Comparison of ENCODE assay signal across 8 cellular contexts in the genomic region with DNA sequence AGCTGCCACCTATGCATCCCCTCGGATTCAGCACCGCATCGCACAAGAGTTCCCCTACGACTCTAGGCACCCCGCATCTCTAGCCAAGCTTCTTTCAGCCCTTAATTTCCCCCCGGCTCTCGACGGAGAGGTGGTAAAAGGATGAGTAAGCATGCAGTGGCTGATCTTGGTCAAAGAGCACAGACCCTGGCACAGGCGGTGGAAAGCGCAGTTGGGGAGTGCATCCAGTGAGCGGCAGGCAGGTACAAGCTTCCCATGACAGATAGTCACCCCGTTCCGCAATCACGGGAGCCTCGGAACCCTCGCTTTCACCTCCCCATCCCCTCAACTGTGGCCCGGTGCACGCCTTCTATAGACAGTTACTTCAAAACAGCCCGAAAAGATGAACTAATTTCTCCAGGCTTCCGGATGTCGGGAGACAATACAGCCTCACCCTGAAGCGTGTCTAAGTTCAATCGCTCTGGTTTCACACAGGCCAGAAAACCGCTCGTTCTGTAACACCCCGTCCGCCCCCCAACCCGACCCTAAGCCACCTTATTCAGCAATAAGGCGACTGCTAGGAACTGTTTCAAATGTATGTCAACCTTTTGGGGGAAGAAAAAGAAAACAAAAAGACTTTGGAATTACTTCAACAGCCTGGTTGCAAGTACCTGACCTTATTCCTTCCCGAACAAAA. TPM values are rescaled to one million over a fixed set of nuclear protein-coding genes. Genes with fewer than 3 reads are reported as not detected.
DNase-seq lines count a peak whose midpoint lies in the region; ATAC-seq and TF ChIP-seq lines count a peak whose summit lies in the region.

No MANE protein-coding gene starts in this region.

- H2AFZ ChIP-seq in fibroblast of lung (ENCODE audit: low read length), result no peak overlapping the region
- H2AFZ ChIP-seq in neural cell (ENCODE audit: low read depth, low read length), result peak overlapping the region; percentile 27

- TF ChIP-seq CTCF in fibroblast of lung (conservative IDR thresholded peaks at IDR 0.05 in 1 of 2, IDR thresholded peaks at IDR 0.05 in 1 of 2; ENCODE audit: low read depth in 1 of 2, low read length in 2 of 2) (no peak), neural cell (IDR thresholded peaks at IDR 0.05; ENCODE audit: poor library complexity, severe bottlenecking) (peak; percentile 47)

- no peaks in the 10 kb centered on the region for H3K4me1 ChIP-seq in fibroblast of lung (ENCODE audit: control insufficient read depth, extremely low read depth, insufficient read depth, low read length)
- peaks cover 27% of the 10 kb centered on the region for H3K4me1 ChIP-seq in stomach smooth muscle (ENCODE audit: control insufficient read depth, insufficient read depth, low read length)

- H3K4me3 Mint-ChIP-seq in activated T-cell treated with anti-CD3 and anti-CD28 coated beads, Interleukin-2, amount 50 U/mL, for 4 hours, result peak overlapping the region; percentile 90

- H3K9me3 Mint-ChIP-seq in activated T-cell treated with anti-CD3 and anti-CD28 coated beads, Interleukin-2, amount 50 U/mL, for 4 hours, result no peaks in the 10 kb centered on the region

- DNase-seq in NCI-H526 treated with DMSO at 0.1 percent for 48 hours (lab: John Stamatoyannopoulos, UW) (peak; percentile 37), fibroblast of lung (ENCODE audit: low read depth in 2 of 2) (peak; percentile 45 to 56)
- peak; percentile 55 for DNase-seq in activated T-cell treated with anti-CD3 and anti-CD28 coated beads, Interleukin-2, amount 50 U/mL, for 4 hours

- H3K36me3 Mint-ChIP-seq in activated T-cell treated with anti-CD3 and anti-CD28 coated beads, Interleukin-2, amount 50 U/mL, for 4 hours (ENCODE audit: insufficient read depth), result peaks cover 12% of the 10 kb centered on the region

- H3K4me2 ChIP-seq in fibroblast of lung (ENCODE audit: extremely low read depth, insufficient read depth, low read length) (peak overlapping the region; percentile 95), neural cell (ENCODE audit: low read length) (peak overlapping the region; percentile 77)

- H3K9ac ChIP-seq in fibroblast of lung (ENCODE audit: insufficient read depth, low read length) (peak overlapping the region; percentile 97), neural cell (ENCODE audit: low read length) (peak overlapping the region; percentile 85), stomach smooth muscle (ENCODE audit: low read length in 2 of 2) (peak overlapping the region; percentile 92 to 98)

- H3K4me3 ChIP-seq in GM08714 (ENCODE audit: low read length) (peak overlapping the region; percentile 93), fibroblast of lung (replicated peaks in 1 of 4; ENCODE audit: control extremely low read depth in 1 of 4, insufficient read depth in 1 of 4, low read depth in 3 of 4, low read length in 4 of 4) (peak overlapping the region; percentile 59 to 95 (median 78)), neural cell (ENCODE audit: low read length) (peak overlapping the region; percentile 82), stomach smooth muscle (ENCODE audit: low read length in 2 of 2) (peak overlapping the region; percentile 83 to 88)

- H4K20me1 ChIP-seq in fibroblast of lung (ENCODE audit: control insufficient read depth, extremely low read depth, insufficient read depth, low read length) (peaks cover 4% of the 10 kb centered on the region), neural cell (ENCODE audit: insufficient read depth) (no peaks in the 10 kb centered on the region)

- no peak for TF ChIP-seq EP300 in neural cell (conservative IDR thresholded peaks at IDR 0.05; ENCODE audit: poor library complexity, severe bottlenecking)

- H3K9me3 ChIP-seq in fibroblast of lung (ENCODE audit: control insufficient read depth, insufficient read depth, low read depth, low read length) (no peaks in the 10 kb centered on the region), neural cell (ENCODE audit: low read length) (no peaks in the 10 kb centered on the region), stomach smooth muscle (ENCODE audit: control insufficient read depth in 2 of 2, low read length in 2 of 2) (peaks cover 0 to 2% of the 10 kb centered on the region in 2 donors)

- H3K36me3 ChIP-seq in fibroblast of lung (ENCODE audit: control insufficient read depth, insufficient read depth, low read length) (no peaks in the 10 kb centered on the region), neural cell (ENCODE audit: insufficient read depth, low read length) (no peaks in the 10 kb centered on the region), stomach smooth muscle (ENCODE audit: control insufficient read depth in 2 of 2, insufficient read depth in 2 of 2, low read length in 2 of 2) (no peaks in the 10 kb centered on the region)

- peaks cover 52% of the 10 kb centered on the region for H3K4me1 Mint-ChIP-seq in activated T-cell treated with anti-CD3 and anti-CD28 coated beads, Interleukin-2, amount 50 U/mL, for 4 hours (ENCODE audit: low read depth)

- H3K79me2 ChIP-seq in fibroblast of lung (ENCODE audit: control insufficient read depth, insufficient read depth, low read length) (peaks cover 59% of the 10 kb centered on the region), neural cell (replicated peaks; ENCODE audit: insufficient read depth, low read length) (peaks cover 56% of the 10 kb centered on the region)

- no peaks in the 10 kb centered on the region for H3K27me3 Mint-ChIP-seq in activated T-cell treated with anti-CD3 and anti-CD28 coated beads, Interleukin-2, amount 50 U/mL, for 4 hours (ENCODE audit: low read depth)

- no peaks in the 10 kb centered on the region for H3K9me2 ChIP-seq in neural cell (ENCODE audit: insufficient read depth, low read length)

- H3F3A ChIP-seq in neural cell (ENCODE audit: insufficient read depth, low read length, poor library complexity, severe bottlenecking), result peaks cover 6% of the 10 kb centered on the region

- H3K27ac ChIP-seq in fibroblast of lung (ENCODE audit: insufficient read depth, low read length) (peak overlapping the region; percentile 91), neural cell (ENCODE audit: low read length) (peak overlapping the region; percentile 87), stomach smooth muscle (ENCODE audit: low read length) (peak overlapping the region; percentile 94)

- H3K27me3 ChIP-seq in fibroblast of lung (ENCODE audit: control insufficient read depth, insufficient read depth, low read length), result no peaks in the 10 kb centered on the region
- no peaks in the 10 kb centered on the region for H3K27me3 ChIP-seq in neural cell (ENCODE audit: insufficient read depth, low read depth, low read length)
- H3K27me3 ChIP-seq in stomach smooth muscle (ENCODE audit: control insufficient read depth in 1 of 2, insufficient read depth in 2 of 2, low read length in 2 of 2), result no peaks in the 10 kb centered on the region

- ATAC-seq in activated T-cell treated with anti-CD3 and anti-CD28 coated beads, Interleukin-2, amount 50 U/mL, for 4 hours, result peak; percentile 12
- ATAC-seq in HG03432 (IDR thresholded peaks at IDR 0.05; ENCODE audit: unreplicated experiment), result no peak
- no peak for ATAC-seq in GM21367 (IDR thresholded peaks at IDR 0.05; ENCODE audit: unreplicated experiment)

- peak; percentile 58 for TF ChIP-seq RAD21 in neural cell (conservative IDR thresholded peaks at IDR 0.05)

TF ChIP-seq in neural cell, 6 proteins besides CTCF, POLR2A, EP300 and RAD21:
- no peak for TF ChIP-seq TAF1 (IDR thresholded peaks at IDR 0.05; ENCODE audit: low read depth)
- peak; percentile 53 for TF ChIP-seq SMC3 (conservative IDR thresholded peaks at IDR 0.05; ENCODE audit: poor library complexity)
- TF ChIP-seq MXI1 (conservative IDR thresholded peaks at IDR 0.05; ENCODE audit: poor library complexity, severe bottlenecking), result peak; percentile 18
- TF ChIP-seq, protein P1, sequence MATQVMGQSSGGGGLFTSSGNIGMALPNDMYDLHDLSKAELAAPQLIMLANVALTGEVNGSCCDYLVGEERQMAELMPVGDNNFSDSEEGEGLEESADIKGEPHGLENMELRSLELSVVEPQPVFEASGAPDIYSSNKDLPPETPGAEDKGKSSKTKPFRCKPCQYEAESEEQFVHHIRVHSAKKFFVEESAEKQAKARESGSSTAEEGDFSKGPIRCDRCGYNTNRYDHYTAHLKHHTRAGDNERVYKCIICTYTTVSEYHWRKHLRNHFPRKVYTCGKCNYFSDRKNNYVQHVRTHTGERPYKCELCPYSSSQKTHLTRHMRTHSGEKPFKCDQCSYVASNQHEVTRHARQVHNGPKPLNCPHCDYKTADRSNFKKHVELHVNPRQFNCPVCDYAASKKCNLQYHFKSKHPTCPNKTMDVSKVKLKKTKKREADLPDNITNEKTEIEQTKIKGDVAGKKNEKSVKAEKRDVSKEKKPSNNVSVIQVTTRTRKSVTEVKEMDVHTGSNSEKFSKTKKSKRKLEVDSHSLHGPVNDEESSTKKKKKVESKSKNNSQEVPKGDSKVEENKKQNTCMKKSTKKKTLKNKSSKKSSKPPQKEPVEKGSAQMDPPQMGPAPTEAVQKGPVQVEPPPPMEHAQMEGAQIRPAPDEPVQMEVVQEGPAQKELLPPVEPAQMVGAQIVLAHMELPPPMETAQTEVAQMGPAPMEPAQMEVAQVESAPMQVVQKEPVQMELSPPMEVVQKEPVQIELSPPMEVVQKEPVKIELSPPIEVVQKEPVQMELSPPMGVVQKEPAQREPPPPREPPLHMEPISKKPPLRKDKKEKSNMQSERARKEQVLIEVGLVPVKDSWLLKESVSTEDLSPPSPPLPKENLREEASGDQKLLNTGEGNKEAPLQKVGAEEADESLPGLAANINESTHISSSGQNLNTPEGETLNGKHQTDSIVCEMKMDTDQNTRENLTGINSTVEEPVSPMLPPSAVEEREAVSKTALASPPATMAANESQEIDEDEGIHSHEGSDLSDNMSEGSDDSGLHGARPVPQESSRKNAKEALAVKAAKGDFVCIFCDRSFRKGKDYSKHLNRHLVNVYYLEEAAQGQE (IDR thresholded peaks at IDR 0.05; ENCODE audit: borderline replicate concordance), result no peak
- TF ChIP-seq EZH2 (IDR thresholded peaks at IDR 0.05; ENCODE audit: borderline replicate concordance, insufficient read depth, low read length, poor library complexity, severe bottlenecking), result no peak
- TF ChIP-seq POLR2AphosphoS5 (IDR thresholded peaks at IDR 0.05), result no peak

RNA-seq across cellular contexts. Expression of a gene that starts 1.5 kb away (rescaled TPM):
- 10 to 100 TPM; 54.9 to 57.4 (median 55.6) TPM for total RNA-seq in activated T-cell treated with anti-CD3 and anti-CD28 coated beads, Interleukin-2, amount 50 U/mL, for 4 hours
- 62.9 and 81.4 TPM in 2 replicates for total RNA-seq in fibroblast of lung
- polyA plus RNA-seq in fibroblast of lung, result 122 and 135 TPM in 2 replicates
- 103 and 106 TPM in 2 replicates for polyA plus RNA-seq in fibroblast of lung (2012)
- polyA minus RNA-seq in fibroblast of lung (ENCODE audit: low replicate concordance), result 6.8 and 8.6 TPM in 2 replicates
- polyA plus RNA-seq in neural cell, result 229 and 289 TPM in 2 replicates
- 80.8 and 98.5 TPM in 2 replicates for polyA minus RNA-seq in neural cell

Comparison
In these comparisons a context has a peak if more than half of its experiments do, and no peak if none do; other contexts are left out.
1. ATAC-seq: peak in activated T-cell treated with anti-CD3 and anti-CD28 coated beads, Interleukin-2, amount 50 U/mL, for 4 hours (2 of 2); none in HG03432 (single experiment) and GM21367 (single experiment).
2. Peak in every context shown above with its lines, with median percentiles within 50 percentile points of each other: H3K4me3 ChIP-seq, DNase-seq, H3K27ac ChIP-seq and H3K9ac ChIP-seq.